8 cellular contexts compared by ENCODE assay signal in genomic region chr11:62501432-62501891, GRCh38. TPM values are rescaled to one million over a fixed set of nuclear protein-coding genes. Genes with fewer than 3 reads are reported as not detected.
A peak's percentile ranks its signal among the peaks of the same experiment; 100 is the strongest.
DNase-seq lines count a peak whose midpoint lies in the region; ATAC-seq and TF ChIP-seq lines count a peak whose summit lies in the region.

No MANE protein-coding gene starts in this region.

- no peaks in the 10 kb centered on the region for H3K9me3 ChIP-seq in body of pancreas

- ATAC-seq in GM23338 = no peak
- ATAC-seq in body of pancreas = peak; percentile 41
- peak; percentile 84 for ATAC-seq in left lobe of liver
- no peak for ATAC-seq in stimulated activated effector memory CD8-positive, alpha-beta T cell treated with anti-CD3 and anti-CD28 coated beads, Interleukin-12 subunit alpha, Interleukin-12 subunit beta, amount 100 ng/mL, for 72 hours
- ATAC-seq in esophagus mucosa = no peak

- no peak for TF ChIP-seq POLR2A in body of pancreas (IDR thresholded peaks at IDR 0.05)

- no peak for DNase-seq in GM23338 (ENCODE audit: low spot score)
- DNase-seq in body of pancreas = peak in 2 of 4 donors; percentile 28 to 44
- DNase-seq in left lobe of liver (ENCODE audit: low spot score) = peak; percentile 78
- no peak for DNase-seq in stimulated activated effector memory CD8-positive, alpha-beta T cell treated with anti-CD3 and anti-CD28 coated beads, Interleukin-12 subunit alpha, Interleukin-12 subunit beta, amount 100 ng/mL, for 72 hours (ENCODE audit: low spot score in 2 of 2)
- DNase-seq in HPDE6-E6E7 (ENCODE audit: extremely low spot score) = no peak
- DNase-seq in RPMI8226 = no peak
- DNase-seq in activated CD8-positive, alpha-beta memory T cell treated with anti-CD3 and anti-CD28 coated beads, Interleukin-2, amount 50 U/mL, for 4 hours = no peak

- H3K79me2 ChIP-seq in GM23338 (replicated peaks; ENCODE audit: insufficient read depth) = no peaks in the 10 kb centered on the region

- H4K20me1 ChIP-seq in GM23338 (replicated peaks; ENCODE audit: insufficient read depth) = no peaks in the 10 kb centered on the region

- peaks cover 46% of the 10 kb centered on the region for H3K4me1 Mint-ChIP-seq in GM23338
- peaks cover 8% of the 10 kb centered on the region for H3K4me1 Mint-ChIP-seq in stimulated activated effector memory CD8-positive, alpha-beta T cell treated with anti-CD3 and anti-CD28 coated beads, Interleukin-12 subunit alpha, Interleukin-12 subunit beta, amount 100 ng/mL, for 72 hours

- H3K27me3 ChIP-seq in GM23338 (ENCODE audit: insufficient read depth) = peaks cover 18% of the 10 kb centered on the region
- no peaks in the 10 kb centered on the region for H3K27me3 ChIP-seq in body of pancreas

- H3K36me3 ChIP-seq in GM23338 (ENCODE audit: insufficient read depth) (no peaks in the 10 kb centered on the region), body of pancreas (replicated peaks in 1 of 2; ENCODE audit: insufficient read depth in 1 of 2, low read depth in 2 of 2) (no peaks in the 10 kb centered on the region)

- H3K27ac ChIP-seq in GM23338 (ENCODE audit: low read depth) (no peak overlapping the region), body of pancreas (peak overlapping the region in 1 of 4 donors; percentile 5)

- no peak for TF ChIP-seq CTCF in GM23338 (conservative IDR thresholded peaks at IDR 0.05; ENCODE audit: low read depth in 2 of 2)
- TF ChIP-seq CTCF in body of pancreas (IDR thresholded peaks at IDR 0.05) = no peak

- peak overlapping the region; percentile 79; the same call in 1 of the 2 replicates for H3K27ac Mint-ChIP-seq in GM23338
- peak overlapping the region; percentile 63 for H3K27ac Mint-ChIP-seq in stimulated activated effector memory CD8-positive, alpha-beta T cell treated with anti-CD3 and anti-CD28 coated beads, Interleukin-12 subunit alpha, Interleukin-12 subunit beta, amount 100 ng/mL, for 72 hours

- WGBS in body of pancreas, 2 donors = 30 to 31% methylated on average over 11 of the region's 11 CpGs

- no peaks in the 10 kb centered on the region for H3K36me3 Mint-ChIP-seq in GM23338 (ENCODE audit: low read depth)
- no peaks in the 10 kb centered on the region for H3K36me3 Mint-ChIP-seq in stimulated activated effector memory CD8-positive, alpha-beta T cell treated with anti-CD3 and anti-CD28 coated beads, Interleukin-12 subunit alpha, Interleukin-12 subunit beta, amount 100 ng/mL, for 72 hours

- no peaks in the 10 kb centered on the region for H3K9me2 ChIP-seq in GM23338 (ENCODE audit: insufficient read depth)

- no peaks in the 10 kb centered on the region for H3K9me3 Mint-ChIP-seq in GM23338
- H3K9me3 Mint-ChIP-seq in stimulated activated effector memory CD8-positive, alpha-beta T cell treated with anti-CD3 and anti-CD28 coated beads, Interleukin-12 subunit alpha, Interleukin-12 subunit beta, amount 100 ng/mL, for 72 hours = no peaks in the 10 kb centered on the region

- H3K4me3 Mint-ChIP-seq in GM23338 = no peak overlapping the region
- H3K4me3 Mint-ChIP-seq in stimulated activated effector memory CD8-positive, alpha-beta T cell treated with anti-CD3 and anti-CD28 coated beads, Interleukin-12 subunit alpha, Interleukin-12 subunit beta, amount 100 ng/mL, for 72 hours = no peak overlapping the region

- H3K4me2 ChIP-seq in GM23338 = no peak overlapping the region

- peaks cover 17% of the 10 kb centered on the region for H3K27me3 Mint-ChIP-seq in GM23338 (ENCODE audit: insufficient read depth, low read depth, poor library complexity)

- no peaks in the 10 kb centered on the region; the same call in 1 of the 2 replicates for H3F3A ChIP-seq in GM23338 (replicated peaks; ENCODE audit: low read depth)

- peaks cover 28% of the 10 kb centered on the region for H3K4me1 ChIP-seq in GM23338 (ENCODE audit: insufficient read depth)
- H3K4me1 ChIP-seq in body of pancreas = peaks cover 29% of the 10 kb centered on the region

- no peak overlapping the region for H3K4me3 ChIP-seq in GM23338
- H3K4me3 ChIP-seq in body of pancreas = no peak overlapping the region

- intact Hi-C loops in body of pancreas (cut with DNase I) = no loop called here

- peak overlapping the region; percentile 87 for H2AFZ ChIP-seq in GM23338

TF ChIP-seq in GM23338, 12 proteins besides CTCF, POLR2A, EP300 and RAD21 (continues in another document):
- TF ChIP-seq ETS1 (IDR thresholded peaks at IDR 0.05) (no peak), EZH2 (IDR thresholded peaks at IDR 0.05; ENCODE audit: low read depth, unreplicated experiment) (no peak), NANOG (IDR thresholded peaks at IDR 0.05; ENCODE audit: borderline replicate concordance) (no peak), ZNF114 (CRISPR knock-in tag; IDR thresholded peaks at IDR 0.05) (no peak), REST (IDR thresholded peaks at IDR 0.05; ENCODE audit: unreplicated experiment) (no peak)

RNA-seq across cellular contexts. Expression of gene AHNAK, which starts 45.1 kb away (rescaled TPM):
- total RNA-seq in GM23338 (2014; rRNA removed; shearing (Covaris generic)) = 1.7 and 2.1 TPM in 2 replicates
- polyA plus RNA-seq in GM23338 (2016; fragmentation: Nextera tagmentation; extraction: Ambion mirVana) = 0.91 and 1.1 TPM in 2 replicates
- 100 to 1,000 TPM; 168 to 241 TPM for total RNA-seq in body of pancreas
- total RNA-seq in left lobe of liver = 115 TPM
- total RNA-seq in esophagus mucosa = 931 TPM

Comparison
In these comparisons a context has a peak if more than half of its experiments do, and no peak if none do; other contexts are left out.
1. ATAC-seq: peak in body of pancreas (single experiment) and left lobe of liver (single experiment); none in GM23338 (single experiment), stimulated activated effector memory CD8-positive, alpha-beta T cell treated with anti-CD3 and anti-CD28 coated beads, Interleukin-12 subunit alpha, Interleukin-12 subunit beta, amount 100 ng/mL, for 72 hours (single experiment) and esophagus mucosa (single experiment).
2. RNA of gene AHNAK, which starts 45.1 kb away (total RNA-seq): 931 TPM in esophagus mucosa (single experiment), 168 to 241 TPM in body of pancreas and 115 TPM in left lobe of liver (single experiment); 1.7 to 2.1 TPM in GM23338; every median in the first group is over 10 times any median in the second.